Comparison of ENCODE assay signal across 8 cellular contexts in genomic region chr18:9474103-9474982, GRCh38. TPM values are rescaled to one million over a fixed set of nuclear protein-coding genes. Genes with fewer than 3 reads are reported as not detected.
DNase-seq lines count a peak whose midpoint lies in the region; ATAC-seq and TF ChIP-seq lines count a peak whose summit lies in the region.

No MANE protein-coding gene starts in this region.

- peak overlapping the region; percentile 83 to 94 (median 88) for H3K4me3 Mint-ChIP-seq in brain
- H3K4me3 Mint-ChIP-seq in stimulated activated effector memory CD8-positive, alpha-beta T cell treated with anti-CD3 and anti-CD28 coated beads, Interleukin-12 subunit alpha, Interleukin-12 subunit beta, amount 100 ng/mL, for 72 hours, result peak overlapping the region; percentile 94

- no peak for ATAC-seq in stimulated activated effector memory CD8-positive, alpha-beta T cell treated with anti-CD3 and anti-CD28 coated beads, Interleukin-12 subunit alpha, Interleukin-12 subunit beta, amount 100 ng/mL, for 72 hours

- no peak for TF ChIP-seq CTCF in brain (conservative IDR thresholded peaks at IDR 0.05)

- H3K9me3 Mint-ChIP-seq in brain, result peaks cover 0 to 15% (median 9%) of the 10 kb centered on the region in 5 experiments
- no peaks in the 10 kb centered on the region for H3K9me3 Mint-ChIP-seq in stimulated activated effector memory CD8-positive, alpha-beta T cell treated with anti-CD3 and anti-CD28 coated beads, Interleukin-12 subunit alpha, Interleukin-12 subunit beta, amount 100 ng/mL, for 72 hours

- H3K36me3 Mint-ChIP-seq in brain, result peaks cover 25% of the 10 kb centered on the region
- peaks cover 27% of the 10 kb centered on the region for H3K36me3 Mint-ChIP-seq in stimulated activated effector memory CD8-positive, alpha-beta T cell treated with anti-CD3 and anti-CD28 coated beads, Interleukin-12 subunit alpha, Interleukin-12 subunit beta, amount 100 ng/mL, for 72 hours

- peaks cover 32% of the 10 kb centered on the region for H3K4me1 Mint-ChIP-seq in brain
- H3K4me1 Mint-ChIP-seq in stimulated activated effector memory CD8-positive, alpha-beta T cell treated with anti-CD3 and anti-CD28 coated beads, Interleukin-12 subunit alpha, Interleukin-12 subunit beta, amount 100 ng/mL, for 72 hours, result peaks cover 32% of the 10 kb centered on the region

- peaks cover 12% of the 10 kb centered on the region for H3K27me3 Mint-ChIP-seq in brain

- DNase-seq in stimulated activated CD8-positive, alpha-beta memory T cell treated with anti-CD3 and anti-CD28 coated beads, Interleukin-12 subunit alpha, Interleukin-12 subunit beta, amount 100 ng/mL, for 1 hour (ENCODE audit: low read depth), result peak; percentile 15
- DNase-seq in stimulated activated CD8-positive, alpha-beta memory T cell treated with anti-CD3 and anti-CD28 coated beads, Interleukin-4, amount 100 ng/mL, for 48 hours, result no peak
- peak; percentile 75 to 77 for DNase-seq in NCI-H446 (lab: John Stamatoyannopoulos, UW)
- DNase-seq in iPS-NIHi11 (ENCODE audit: low spot score), result peak; percentile 71
- no peak for DNase-seq in stimulated activated effector memory CD8-positive, alpha-beta T cell treated with anti-CD3 and anti-CD28 coated beads, Interleukin-12 subunit alpha, Interleukin-12 subunit beta, amount 100 ng/mL, for 72 hours (ENCODE audit: low spot score in 2 of 2)
- no peak for DNase-seq in NK-92 (lab: John Stamatoyannopoulos, UW; ENCODE audit: unreplicated experiment)
- no peak for DNase-seq in NCI-H1436 (lab: John Stamatoyannopoulos, UW)

- H3K27ac Mint-ChIP-seq in brain, result peak overlapping the region; percentile 94 to 97 (median 96)
- peak overlapping the region; percentile 94 for H3K27ac Mint-ChIP-seq in stimulated activated effector memory CD8-positive, alpha-beta T cell treated with anti-CD3 and anti-CD28 coated beads, Interleukin-12 subunit alpha, Interleukin-12 subunit beta, amount 100 ng/mL, for 72 hours

RNA-seq across cellular contexts. Expression of gene RALBP1, which starts 1.0 kb away (rescaled TPM):
- polyA plus RNA-seq in brain (ENCODE audit: insufficient read depth, low read depth, low replicate concordance), result 56.8 TPM

Comparison
In these comparisons a context has a peak if more than half of its experiments do, and no peak if none do; other contexts are left out.
1. DNase-seq: peak in stimulated activated CD8-positive, alpha-beta memory T cell treated with anti-CD3 and anti-CD28 coated beads, Interleukin-12 subunit alpha, Interleukin-12 subunit beta, amount 100 ng/mL, for 1 hour (single experiment), NCI-H446 (2 of 2) and iPS-NIHi11 (single experiment); none in stimulated activated CD8-positive, alpha-beta memory T cell treated with anti-CD3 and anti-CD28 coated beads, Interleukin-4, amount 100 ng/mL, for 48 hours (single experiment), stimulated activated effector memory CD8-positive, alpha-beta T cell treated with anti-CD3 and anti-CD28 coated beads, Interleukin-12 subunit alpha, Interleukin-12 subunit beta, amount 100 ng/mL, for 72 hours (0 of 2), NK-92 (single experiment) and NCI-H1436 (single experiment).